8 cellular contexts compared by ENCODE assay signal in the genomic region with DNA sequence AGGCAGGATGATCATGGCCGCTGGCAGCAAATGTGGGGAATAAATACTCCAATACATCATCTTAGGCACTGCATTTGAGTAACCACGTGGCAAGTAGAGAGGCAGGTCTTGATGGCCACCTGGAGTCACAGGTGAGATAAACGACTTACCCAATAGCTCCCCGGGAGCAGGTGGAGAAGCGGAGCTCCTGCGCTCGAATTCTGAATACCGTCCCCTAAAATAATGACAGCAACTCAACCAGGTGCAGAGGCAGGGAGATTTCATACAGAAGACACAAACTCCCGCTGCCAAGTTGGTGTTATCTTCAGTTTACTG. TPM values are rescaled to one million over a fixed set of nuclear protein-coding genes. Genes with fewer than 3 reads are reported as not detected.
DNase-seq lines count a peak whose midpoint lies in the region; ATAC-seq and TF ChIP-seq lines count a peak whose summit lies in the region.

No MANE protein-coding gene starts in this region.

- no peak overlapping the region for H4K91ac ChIP-seq in H9 (ENCODE audit: insufficient read length, low read depth, low read length)

- H3K4me3 ChIP-seq in SU-DHL-6 (ENCODE audit: insufficient read depth, low read length, poor library complexity, severe bottlenecking): peak overlapping the region; percentile 82

- H3K27ac ChIP-seq in H9 (ENCODE audit: insufficient read length, low read depth, low read length): no peak overlapping the region
- peak overlapping the region; percentile 76 for H3K27ac ChIP-seq in SU-DHL-6 (ENCODE audit: low read depth, low read length)
- peak overlapping the region; percentile 90 for H3K27ac ChIP-seq in epithelial cell of prostate

- ATAC-seq in GM21381 (IDR thresholded peaks at IDR 0.05; ENCODE audit: unreplicated experiment): no peak

- H3K79me1 ChIP-seq in H9 (ENCODE audit: insufficient read depth, low read depth, low read length, poor library complexity, severe bottlenecking): no peaks in the 10 kb centered on the region

- no peak overlapping the region for H2BK20ac ChIP-seq in H9 (ENCODE audit: low read depth, low read length, poor library complexity, severe bottlenecking)

- H4K20me1 ChIP-seq in H9 (ENCODE audit: control insufficient read depth, insufficient read depth, insufficient read length) (no peaks in the 10 kb centered on the region), SU-DHL-6 (ENCODE audit: low read depth, low read length) (no peaks in the 10 kb centered on the region; the same call in 1 of the 2 replicates)

- H3K27ac Mint-ChIP-seq in H9: no peak overlapping the region
- H3K27ac Mint-ChIP-seq in progenitor cell of endocrine pancreas: no peak overlapping the region

- H4K5ac ChIP-seq in H9 (ENCODE audit: insufficient read length, low read depth, low read length): no peak overlapping the region

- H3K9ac ChIP-seq in H9 (ENCODE audit: extremely low read depth, insufficient read length, low read length) (no peak overlapping the region), SU-DHL-6 (ENCODE audit: low read length) (peak overlapping the region; percentile 94)

- peaks cover 9% of the 10 kb centered on the region; the same call in 1 of the 2 replicates for H3F3A ChIP-seq in SU-DHL-6 (ENCODE audit: insufficient read depth)

- WGBS in H9 (ENCODE audit: extremely low coverage, insufficient read length, low lambda C conversion rate): no CpG with 5 or more reads among the region's 9 CpGs

- peaks cover 6% of the 10 kb centered on the region for H3K23me2 ChIP-seq in H9 (ENCODE audit: insufficient read length, low read depth, low read length, poor library complexity, severe bottlenecking)

- no peak overlapping the region for H2BK5ac ChIP-seq in H9 (ENCODE audit: insufficient read length, low read length)

- no peak overlapping the region for H2AK5ac ChIP-seq in H9 (ENCODE audit: insufficient read length, low read length)

- no peaks in the 10 kb centered on the region for H3K9me3 ChIP-seq in H9 (ENCODE audit: control insufficient read depth, low read depth, low read length)
- H3K9me3 ChIP-seq in SU-DHL-6 (ENCODE audit: insufficient read depth, low read length): no peaks in the 10 kb centered on the region

- H3K4me2 ChIP-seq in H9 (ENCODE audit: insufficient read depth, insufficient read length, low read length) (peak overlapping the region; percentile 60), SU-DHL-6 (ENCODE audit: low read depth, low read length, poor library complexity, severe bottlenecking) (peak overlapping the region; percentile 93)

- H2BK12ac ChIP-seq in H9 (ENCODE audit: insufficient read length, low read depth, low read length): no peak overlapping the region

- DNase-seq in H9 (peak; percentile 34), epithelial cell of prostate (ENCODE audit: low read depth, low spot score) (no peak), progenitor cell of endocrine pancreas (ENCODE audit: low spot score, unreplicated experiment) (no peak), mesenteric fat pad (ENCODE audit: low spot score) (no peak), islet precursor cell (no peak), SIG-M5 (lab: John Stamatoyannopoulos, UW) (no peak)

- no peak overlapping the region; the same call in 1 of the 2 replicates for H3K14ac ChIP-seq in H9 (ENCODE audit: insufficient read depth, low read length)

- H3T11ph ChIP-seq in H9 (ENCODE audit: low read length): no peak overlapping the region

- H2AFZ ChIP-seq in H9 (ENCODE audit: low read length) (no peak overlapping the region), SU-DHL-6 (ENCODE audit: low read depth, low read length, severe bottlenecking) (peak overlapping the region; percentile 96)

- H2BK15ac ChIP-seq in H9 (ENCODE audit: low read depth, low read length): no peak overlapping the region

- H3K4me3 Mint-ChIP-seq in H9 (peak overlapping the region; percentile 68 to 83), progenitor cell of endocrine pancreas (ENCODE audit: low read depth) (peak overlapping the region; percentile 73)

- H3K36me3 Mint-ChIP-seq in H9 (ENCODE audit: insufficient read depth in 1 of 3, low read depth in 3 of 3) (peaks cover 11 to 21% (median 19%) of the 10 kb centered on the region in 3 experiments), progenitor cell of endocrine pancreas (ENCODE audit: insufficient read depth) (peaks cover 3% of the 10 kb centered on the region)

- H3K79me2 ChIP-seq in H9 (ENCODE audit: insufficient read depth, low read length) (no peaks in the 10 kb centered on the region), SU-DHL-6 (ENCODE audit: insufficient read depth, low read length) (peaks cover 46% of the 10 kb centered on the region)

- H3K23ac ChIP-seq in H9 (ENCODE audit: insufficient read length, low read depth, low read length): no peak overlapping the region

- H3K27me3 Mint-ChIP-seq in H9 (ENCODE audit: low read depth) (peaks cover 43% of the 10 kb centered on the region), progenitor cell of endocrine pancreas (peaks cover 29% of the 10 kb centered on the region)

- H3K27me3 ChIP-seq in H9 (ENCODE audit: insufficient read depth, low read length) (peaks cover 3% of the 10 kb centered on the region; the same call in 1 of the 2 replicates), SU-DHL-6 (ENCODE audit: low read length) (no peaks in the 10 kb centered on the region)

- H3K9me2 ChIP-seq in SU-DHL-6 (replicated peaks; ENCODE audit: insufficient read depth, low read length): no peaks in the 10 kb centered on the region

- H3K4me1 Mint-ChIP-seq in H9 (peaks cover 27 to 32% of the 10 kb centered on the region in 2 experiments), progenitor cell of endocrine pancreas (ENCODE audit: low read depth) (peaks cover 8% of the 10 kb centered on the region)

- H3K36me3 ChIP-seq in SU-DHL-6 (ENCODE audit: low read length): peaks cover 23% of the 10 kb centered on the region

- H3K4ac ChIP-seq in H9 (ENCODE audit: low read depth, low read length): no peak overlapping the region

- peaks cover 2% of the 10 kb centered on the region; the same call in 1 of the 2 replicates for H3K4me1 ChIP-seq in H9 (ENCODE audit: insufficient read depth, low read length)

- H3K18ac ChIP-seq in H9 (ENCODE audit: insufficient read length, low read depth, low read length): no peak overlapping the region

- no peak overlapping the region for H3K56ac ChIP-seq in H9 (ENCODE audit: insufficient read length, low read depth, low read length)

- no peak overlapping the region for H2BK120ac ChIP-seq in H9 (ENCODE audit: low read depth, low read length, poor library complexity, severe bottlenecking)

- no peak overlapping the region for H4K8ac ChIP-seq in H9 (replicated peaks; ENCODE audit: insufficient read length, low read depth, low read length)

- H3K9me3 Mint-ChIP-seq in H9: no peaks in the 10 kb centered on the region
- no peaks in the 10 kb centered on the region for H3K9me3 Mint-ChIP-seq in progenitor cell of endocrine pancreas (ENCODE audit: low read depth)

- TF ChIP-seq CTCF in H9 (conservative IDR thresholded peaks at IDR 0.05) (no peak), SU-DHL-6 (IDR thresholded peaks at IDR 0.05; ENCODE audit: insufficient read depth, low read length, poor library complexity, severe bottlenecking) (no peak), progenitor cell of endocrine pancreas (IDR thresholded peaks at IDR 0.05; ENCODE audit: unreplicated experiment) (no peak)

RNA-seq across cellular contexts. Expression of gene SLC43A3, which starts 0.5 kb away (rescaled TPM):
- total RNA-seq in H9 (2021) (21.4 and 21.9 TPM in 2 replicates), progenitor cell of endocrine pancreas (21.5 and 24.6 TPM in 2 replicates), mesenteric fat pad (95.1 TPM)

RNA-seq across cellular contexts. Expression of gene RTN4RL2, which starts 33.9 kb away (rescaled TPM):
- total RNA-seq in H9 (2021) (7.0 and 7.1 TPM in 2 replicates), progenitor cell of endocrine pancreas (1.9 and 2.1 TPM in 2 replicates), mesenteric fat pad (2.8 TPM)

RNA-seq across cellular contexts. Expression of gene PRG2, which starts 35.9 kb away (rescaled TPM):
- 0.31 TPM in 1 of 2 replicates, not detected in the other for total RNA-seq in H9 (2021)
- total RNA-seq in progenitor cell of endocrine pancreas: not detected in 2 replicates
- 0.45 TPM for total RNA-seq in mesenteric fat pad

RNA-seq across cellular contexts. Expression of gene PRG3, which starts 45.4 kb away (rescaled TPM):
- total RNA-seq in H9 (2021) (not detected in 2 replicates), progenitor cell of endocrine pancreas (not detected in 2 replicates), mesenteric fat pad (not detected)
